In genomic region chr3:38207262-38208003, GRCh38 we compare ENCODE assay signal across 14 cellular contexts. TPM values are rescaled to one million over a fixed set of nuclear protein-coding genes. Genes with fewer than 3 reads are reported as not detected.
"Had no signal": no experiment of that assay in that cellular context is flagged by ENCODE, and none has a peak within 500 bp of the region (broad histone marks: within the 10 kb centered on the region; RNA-seq: fewer than 3 reads in every experiment).

No MANE protein-coding gene starts in this region.

- H3K4me1 ChIP-seq: testis had no signal

- H3K9me3 ChIP-seq: gastroesophageal sphincter, left lung, testis had no signal

- DNase-seq: activated CD4-positive, alpha-beta T cell treated with anti-CD3 and anti-CD28 coated beads, Interleukin-2, amount 50 U/mL, for 1 hour; activated CD4-positive, CD25-positive, alpha-beta regulatory T cell; activated gamma-delta T cell treated with Interleukin-2 at 50 U/mL for 16 hours; activated T-cell treated with anti-CD3 and anti-CD28 coated beads, Interleukin-2, amount 50 U/mL, for 4 hours; effector CD4-positive, alpha-beta T cell; left lung; stimulated activated CD4-positive, alpha-beta T cell treated with anti-CD3 and anti-CD28 coated beads, Interleukin-4, amount 100 ng/mL, for 1 hour; stimulated activated CD8-positive, alpha-beta memory T cell treated with anti-CD3 and anti-CD28 coated beads, Interleukin-4, amount 100 ng/mL, for 48 hours; testis had no signal

- H3K27ac Mint-ChIP-seq: stimulated activated naive CD8-positive, alpha-beta T cell treated with anti-CD3 and anti-CD28 coated beads, Interleukin-15, Interleukin-2, amounts not matched to agents 100 ng/mL and 50 ng/mL, for 24 hours; T-helper 1 cell treated with Interleukin-12 subunit alpha and Interleukin-12 subunit beta and Interleukin-4 antibody, amounts not matched to agents 30 μg/mL and 1 μg/mL, for 36 hours had no signal

- H3K4me3 Mint-ChIP-seq: activated T-cell treated with anti-CD3 and anti-CD28 coated beads, Interleukin-2, amount 50 U/mL, for 4 hours; stimulated activated naive CD8-positive, alpha-beta T cell treated with anti-CD3 and anti-CD28 coated beads, Interleukin-15, Interleukin-2, amounts not matched to agents 100 ng/mL and 50 ng/mL, for 24 hours; T-helper 1 cell treated with Interleukin-12 subunit alpha and Interleukin-12 subunit beta and Interleukin-4 antibody, amounts not matched to agents 30 μg/mL and 1 μg/mL, for 36 hours had no signal

- ATAC-seq: activated T-cell treated with anti-CD3 and anti-CD28 coated beads, Interleukin-2, amount 50 U/mL, for 4 hours; gastroesophageal sphincter; left lung had no signal

- H3K27me3 ChIP-seq: gastroesophageal sphincter, left lung, testis had no signal

- H3K4me3 ChIP-seq: gastroesophageal sphincter, left lung, testis had no signal

- H3K27me3 Mint-ChIP-seq: stimulated activated naive CD8-positive, alpha-beta T cell treated with anti-CD3 and anti-CD28 coated beads, Interleukin-15, Interleukin-2, amounts not matched to agents 100 ng/mL and 50 ng/mL, for 24 hours had no signal

- H3K27ac ChIP-seq: epithelial cell of prostate, gastroesophageal sphincter, testis had no signal

- H3K9me3 Mint-ChIP-seq: activated T-cell treated with anti-CD3 and anti-CD28 coated beads, Interleukin-2, amount 50 U/mL, for 4 hours; stimulated activated naive CD8-positive, alpha-beta T cell treated with anti-CD3 and anti-CD28 coated beads, Interleukin-15, Interleukin-2, amounts not matched to agents 100 ng/mL and 50 ng/mL, for 24 hours; T-helper 1 cell treated with Interleukin-12 subunit alpha and Interleukin-12 subunit beta and Interleukin-4 antibody, amounts not matched to agents 30 μg/mL and 1 μg/mL, for 36 hours had no signal

RNA-seq across cellular contexts. Expression of gene SLC22A13, which starts 58.2 kb away (rescaled TPM):
- polyA plus RNA-seq: neural cell had no signal
